In the genomic region with DNA sequence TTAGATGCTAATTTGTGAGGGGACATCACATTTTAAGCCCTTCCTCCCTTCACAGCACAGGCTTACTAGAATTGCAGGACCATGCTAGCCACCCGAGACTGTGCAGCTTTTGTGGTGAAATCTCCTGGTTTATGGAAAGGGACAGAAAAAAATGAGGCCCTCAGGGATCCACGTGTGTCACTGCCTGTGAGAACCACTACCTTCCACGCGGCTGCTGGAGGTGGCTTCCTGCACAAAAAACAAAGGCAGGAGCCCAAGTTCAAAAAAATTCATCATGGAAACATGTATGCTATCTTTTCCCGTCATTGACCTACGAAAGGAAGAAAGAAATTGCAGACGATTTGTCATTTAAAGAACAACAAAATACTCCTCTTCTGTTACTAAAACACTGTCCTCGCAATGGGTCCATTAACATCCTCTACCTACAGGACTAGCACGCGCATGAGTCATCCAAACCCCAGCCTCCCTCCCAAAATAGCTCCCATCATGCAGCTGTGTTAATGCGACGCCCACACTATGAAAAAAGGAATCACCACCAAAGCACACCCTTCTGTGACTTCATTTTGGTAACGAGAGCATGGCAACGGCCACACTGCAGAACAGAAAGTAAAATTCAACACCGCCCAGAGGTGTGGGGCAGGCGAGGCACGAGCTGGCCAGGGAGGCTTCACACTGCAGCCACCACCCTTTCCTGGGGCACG, we compare ENCODE assay signal across 8 cellular contexts. TPM values are rescaled to one million over a fixed set of nuclear protein-coding genes. Genes with fewer than 3 reads are reported as not detected.
A peak's percentile ranks its signal among the peaks of the same experiment; 100 is the strongest.
DNase-seq lines count a peak whose midpoint lies in the region; ATAC-seq, FAIRE-seq and TF ChIP-seq lines count a peak whose summit lies in the region.

No MANE protein-coding gene starts in this region.

- peak; percentile 81 for FAIRE-seq in GM19239 (lab: Jason Lieb, UNC)

- H3K36me3 ChIP-seq in effector memory CD4-positive, alpha-beta T cell (ENCODE audit: control insufficient read depth, insufficient read depth, low read length), result no peaks in the 10 kb centered on the region

- intact Hi-C loops in activated B cell treated with CpG ODN at 0.5 μM for 24 hours (cut with micrococcal nuclease), result loop anchor here (1.0 to 2.0 kb wide), 5 partner anchors 28 to 210 kb away; a partner anchor contains a TSS

- H3K27ac Mint-ChIP-seq in activated B cell treated with CpG ODN at 0.5 μM for 24 hours, result peak overlapping the region; percentile 79

- POLR2A ChIA-PET in activated B cell treated with CpG ODN at 0.5 μM for 24 hours (lab: Charles Lee), result interaction anchor here (2.4 kb wide), 1 partner anchor 48 kb away, joined by 12 read pairs; no protein-coding TSS in a partner anchor

- peak overlapping the region; percentile 20 for H3K4me3 ChIP-seq in effector memory CD4-positive, alpha-beta T cell (ENCODE audit: insufficient read depth, low read depth, low read length, poor library complexity, severe bottlenecking)

- no peaks in the 10 kb centered on the region for H3K27me3 Mint-ChIP-seq in activated B cell treated with CpG ODN at 0.5 μM for 24 hours

- DNase-seq in GM19239 (ENCODE audit: insufficient read length, low spot score), result peak; percentile 80
- DNase-seq in activated B cell treated with CpG ODN at 0.5 μM for 24 hours, result peak; percentile 31
- DNase-seq in effector memory CD4-positive, alpha-beta T cell, result peak; percentile 51 to 56 (median 51)
- DNase-seq in stimulated activated CD4-positive, alpha-beta T cell treated with anti-CD3 and anti-CD28 coated beads, Interleukin-15, amount 100 ng/mL, for 24 hours, result peak; percentile 72
- no peak for DNase-seq in NCI-H2171 treated with DMSO at 0.1 percent for 48 hours (lab: John Stamatoyannopoulos, UW)
- DNase-seq in DMS79 (lab: John Stamatoyannopoulos, UW), result no peak
- no peak for DNase-seq in NCI-H82 (lab: John Stamatoyannopoulos, UW)

- peaks cover 23% of the 10 kb centered on the region for H3K4me1 Mint-ChIP-seq in activated B cell treated with CpG ODN at 0.5 μM for 24 hours

- H3K4me3 Mint-ChIP-seq in activated B cell treated with CpG ODN at 0.5 μM for 24 hours, result peak overlapping the region; percentile 78

- peaks cover 14% of the 10 kb centered on the region for H3K4me1 ChIP-seq in effector memory CD4-positive, alpha-beta T cell (ENCODE audit: control insufficient read depth, insufficient read depth, low read length, poor library complexity, severe bottlenecking)

- no peaks in the 10 kb centered on the region for H3K36me3 Mint-ChIP-seq in activated B cell treated with CpG ODN at 0.5 μM for 24 hours (ENCODE audit: low read depth)

- H3K27me3 ChIP-seq in effector memory CD4-positive, alpha-beta T cell (replicated peaks; ENCODE audit: control insufficient read depth, insufficient read depth, low read length, poor library complexity, severe bottlenecking), result no peaks in the 10 kb centered on the region

- CTCF ChIA-PET in activated B cell treated with CpG ODN at 0.5 μM for 24 hours (lab: Charles Lee), result no interaction called here

- no peaks in the 10 kb centered on the region for H3K9me3 Mint-ChIP-seq in activated B cell treated with CpG ODN at 0.5 μM for 24 hours

- H3K9me3 ChIP-seq in effector memory CD4-positive, alpha-beta T cell (ENCODE audit: control insufficient read depth, low read length), result no peaks in the 10 kb centered on the region

- no peak for TF ChIP-seq CTCF in activated B cell treated with CpG ODN at 0.5 μM for 24 hours (IDR thresholded peaks at IDR 0.05)

- ATAC-seq in HG03095 (IDR thresholded peaks at IDR 0.05; ENCODE audit: unreplicated experiment), result peak; percentile 91
- peak; percentile 92 for ATAC-seq in activated B cell treated with CpG ODN at 0.5 μM for 24 hours (ENCODE audit: low read depth)

- H3K27ac ChIP-seq in effector memory CD4-positive, alpha-beta T cell (ENCODE audit: insufficient read depth, low read length, poor library complexity, severe bottlenecking), result peak overlapping the region; percentile 54

RNA-seq across cellular contexts. Expression of a gene that starts 45.7 kb away (rescaled TPM):
- total RNA-seq in activated B cell treated with CpG ODN at 0.5 μM for 24 hours, result 1.8 and 2.3 TPM in 2 replicates

Comparison
In these comparisons a context has a peak if more than half of its experiments do, and no peak if none do; other contexts are left out.
1. DNase-seq: peak in GM19239 (single experiment), activated B cell treated with CpG ODN at 0.5 μM for 24 hours (single experiment), effector memory CD4-positive, alpha-beta T cell (3 of 3) and stimulated activated CD4-positive, alpha-beta T cell treated with anti-CD3 and anti-CD28 coated beads, Interleukin-15, amount 100 ng/mL, for 24 hours (single experiment); none in NCI-H2171 treated with DMSO at 0.1 percent for 48 hours (single experiment), DMS79 (single experiment) and NCI-H82 (single experiment).